20 cellular contexts compared by ENCODE assay signal in the genomic region with DNA sequence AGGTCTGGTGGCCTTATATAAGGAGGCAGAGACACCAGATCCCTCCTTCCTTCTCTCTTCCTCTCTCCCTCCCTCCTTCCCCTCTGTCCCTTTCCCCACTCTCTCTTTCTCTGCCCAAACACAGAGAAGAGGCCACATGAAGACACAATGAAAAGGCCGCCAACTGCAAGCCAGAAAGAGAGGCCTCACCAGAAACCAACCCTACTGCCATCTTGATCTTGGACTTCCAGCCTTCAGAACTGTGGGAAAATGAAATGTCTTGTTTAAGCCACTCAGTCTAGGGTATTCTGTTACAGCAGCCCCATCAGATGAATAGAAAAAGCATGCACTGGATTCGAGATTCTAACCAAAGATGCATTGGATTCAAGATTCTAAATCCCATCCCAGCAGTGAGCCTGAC.
DNase-seq lines count a peak whose midpoint lies in the region; ATAC-seq and TF ChIP-seq lines count a peak whose summit lies in the region.
"Had no signal": no experiment of that assay in that cellular context is flagged by ENCODE, and none has a peak within 500 bp of the region (broad histone marks: within the 10 kb centered on the region; RNA-seq: fewer than 3 reads in every experiment).

No MANE protein-coding gene starts in this region.

- no peak for ATAC-seq in stimulated activated naive CD8-positive, alpha-beta T cell treated with anti-CD3 and anti-CD28 coated beads, Interleukin-15, Interleukin-2, amounts not matched to agents 100 U/mL and 50 U/mL, for 24 hours
- ATAC-seq in natural killer cell treated with Interleukin-12 subunit alpha and Interleukin-12 subunit beta and Interleukin-15 and Interleukin-18, amount 100 ng/mL, for 72 hours: no peak
- ATAC-seq in HG03025 (IDR thresholded peaks at IDR 0.05; ENCODE audit: low FRiP score, unreplicated experiment): no peak

- TF ChIP-seq POLR2A in tibial nerve (IDR thresholded peaks at IDR 0.05): no peak

- H3K4me3 Mint-ChIP-seq in T-helper 1 cell treated with Interleukin-12 subunit alpha and Interleukin-12 subunit beta and Interleukin-4 antibody, amounts not matched to agents 30 μg/mL and 1 μg/mL, for 36 hours: no peak overlapping the region
- H3K4me3 Mint-ChIP-seq in stimulated activated naive CD8-positive, alpha-beta T cell treated with anti-CD3 and anti-CD28 coated beads, Interleukin-15, Interleukin-2, amounts not matched to agents 100 ng/mL and 50 ng/mL, for 24 hours: no peak overlapping the region
- H3K4me3 Mint-ChIP-seq in natural killer cell treated with Interleukin-12 subunit alpha and Interleukin-12 subunit beta and Interleukin-15 and Interleukin-18, amount 100 ng/mL, for 72 hours: no peak overlapping the region

- peaks cover 52% of the 10 kb centered on the region for H3K4me1 Mint-ChIP-seq in T-helper 1 cell treated with Interleukin-12 subunit alpha and Interleukin-12 subunit beta and Interleukin-4 antibody, amounts not matched to agents 30 μg/mL and 1 μg/mL, for 36 hours (ENCODE audit: low read depth)
- peaks cover 69% of the 10 kb centered on the region for H3K4me1 Mint-ChIP-seq in stimulated activated naive CD8-positive, alpha-beta T cell treated with anti-CD3 and anti-CD28 coated beads, Interleukin-15, Interleukin-2, amounts not matched to agents 100 ng/mL and 50 ng/mL, for 24 hours (ENCODE audit: low read depth)
- peaks cover 54 to 57% of the 10 kb centered on the region in 2 donors for H3K4me1 Mint-ChIP-seq in natural killer cell treated with Interleukin-12 subunit alpha and Interleukin-12 subunit beta and Interleukin-15 and Interleukin-18, amount 100 ng/mL, for 72 hours (ENCODE audit: low read depth in 2 of 2)

- H3K27me3 Mint-ChIP-seq in T-helper 1 cell treated with Interleukin-12 subunit alpha and Interleukin-12 subunit beta and Interleukin-4 antibody, amounts not matched to agents 30 μg/mL and 1 μg/mL, for 36 hours (ENCODE audit: low read depth): no peaks in the 10 kb centered on the region
- H3K27me3 Mint-ChIP-seq in stimulated activated naive CD8-positive, alpha-beta T cell treated with anti-CD3 and anti-CD28 coated beads, Interleukin-15, Interleukin-2, amounts not matched to agents 100 ng/mL and 50 ng/mL, for 24 hours: no peaks in the 10 kb centered on the region
- H3K27me3 Mint-ChIP-seq in natural killer cell treated with Interleukin-12 subunit alpha and Interleukin-12 subunit beta and Interleukin-15 and Interleukin-18, amount 100 ng/mL, for 72 hours: peaks cover 0 to 2% of the 10 kb centered on the region in 2 donors
- H3K27me3 Mint-ChIP-seq: CD8-positive, alpha-beta memory T cell had no signal

- H3K79me1 ChIP-seq in mesendoderm (ENCODE audit: low read length): peaks cover 4% of the 10 kb centered on the region

- DNase-seq in T-helper 1 cell (no peak), mesendoderm (no peak), tibial nerve (ENCODE audit: low spot score in 2 of 2) (no peak)
- no peak for DNase-seq in stimulated activated naive CD8-positive, alpha-beta T cell treated with anti-CD3 and anti-CD28 coated beads, Interleukin-15, Interleukin-2, amounts not matched to agents 100 U/mL and 50 U/mL, for 24 hours
- DNase-seq in natural killer cell treated with Interleukin-12 subunit alpha and Interleukin-12 subunit beta and Interleukin-15 and Interleukin-18, amount 100 ng/mL, for 72 hours (ENCODE audit: low spot score): no peak
- DNase-seq: CD8-positive, alpha-beta memory T cell; DMS79; H7; IMR-90; Karpas-422; NCI-H1417 treated with DMSO at 0.1 percent for 48 hours; NCI-H1930; NCI-H2171 treated with DMSO at 0.1 percent for 48 hours; NCI-H446 treated with DMSO at 0.1 percent for 48 hours; NK-92 treated with Interleukin-12 subunit alpha and Interleukin-12 subunit beta, amount 100 ng/mL, for 24 hours; OCI-M1 had no signal

- H3K23ac ChIP-seq in mesendoderm (ENCODE audit: low read length): no peak overlapping the region

- H4K5ac ChIP-seq in mesendoderm (ENCODE audit: low read length): no peak overlapping the region

- H3K79me2 ChIP-seq in mesendoderm (ENCODE audit: control insufficient read depth, insufficient read depth, low read length): peaks cover 3% of the 10 kb centered on the region

- no peak for TF ChIP-seq CTCF in tibial nerve (IDR thresholded peaks at IDR 0.05)

- no peak overlapping the region for H3K4ac ChIP-seq in mesendoderm (ENCODE audit: low read depth, low read length)

- H3K9me3 Mint-ChIP-seq in T-helper 1 cell treated with Interleukin-12 subunit alpha and Interleukin-12 subunit beta and Interleukin-4 antibody, amounts not matched to agents 30 μg/mL and 1 μg/mL, for 36 hours: peaks cover 7% of the 10 kb centered on the region
- H3K9me3 Mint-ChIP-seq in stimulated activated naive CD8-positive, alpha-beta T cell treated with anti-CD3 and anti-CD28 coated beads, Interleukin-15, Interleukin-2, amounts not matched to agents 100 ng/mL and 50 ng/mL, for 24 hours: peaks cover 4% of the 10 kb centered on the region
- peaks cover 4% of the 10 kb centered on the region for H3K9me3 Mint-ChIP-seq in natural killer cell treated with Interleukin-12 subunit alpha and Interleukin-12 subunit beta and Interleukin-15 and Interleukin-18, amount 100 ng/mL, for 72 hours
- H3K9me3 Mint-ChIP-seq: CD8-positive, alpha-beta memory T cell had no signal

- H2BK15ac ChIP-seq in mesendoderm (replicated peaks; ENCODE audit: low read depth): no peak overlapping the region

- no peaks in the 10 kb centered on the region for H3K9me3 ChIP-seq in tibial nerve

- no peak overlapping the region for H2BK120ac ChIP-seq in mesendoderm (ENCODE audit: low read depth, low read length)

- H3K27me3 ChIP-seq in mesendoderm (ENCODE audit: insufficient read depth, low read length, poor library complexity) (no peaks in the 10 kb centered on the region), tibial nerve (no peaks in the 10 kb centered on the region)

- H3K9ac ChIP-seq in mesendoderm (ENCODE audit: low read length): no peak overlapping the region

- H3K27ac Mint-ChIP-seq in T-helper 1 cell treated with Interleukin-12 subunit alpha and Interleukin-12 subunit beta and Interleukin-4 antibody, amounts not matched to agents 30 μg/mL and 1 μg/mL, for 36 hours: peak overlapping the region; percentile 97
- H3K27ac Mint-ChIP-seq in stimulated activated naive CD8-positive, alpha-beta T cell treated with anti-CD3 and anti-CD28 coated beads, Interleukin-15, Interleukin-2, amounts not matched to agents 100 ng/mL and 50 ng/mL, for 24 hours: peak overlapping the region; percentile 77
- H3K27ac Mint-ChIP-seq in natural killer cell treated with Interleukin-12 subunit alpha and Interleukin-12 subunit beta and Interleukin-15 and Interleukin-18, amount 100 ng/mL, for 72 hours: peak overlapping the region; percentile 90 to 98

- no peak overlapping the region for H3K27ac ChIP-seq in mesendoderm (ENCODE audit: low read depth, low read length)
- H3K27ac ChIP-seq in tibial nerve: no peak overlapping the region
- H3K27ac ChIP-seq: 22Rv1 had no signal

- H2BK5ac ChIP-seq in mesendoderm (ENCODE audit: low read length): no peak overlapping the region

- H3K36me3 Mint-ChIP-seq in T-helper 1 cell treated with Interleukin-12 subunit alpha and Interleukin-12 subunit beta and Interleukin-4 antibody, amounts not matched to agents 30 μg/mL and 1 μg/mL, for 36 hours (ENCODE audit: low read depth): peaks cover 28% of the 10 kb centered on the region
- H3K36me3 Mint-ChIP-seq in stimulated activated naive CD8-positive, alpha-beta T cell treated with anti-CD3 and anti-CD28 coated beads, Interleukin-15, Interleukin-2, amounts not matched to agents 100 ng/mL and 50 ng/mL, for 24 hours (ENCODE audit: low read depth): peaks cover 16% of the 10 kb centered on the region
- H3K36me3 Mint-ChIP-seq in natural killer cell treated with Interleukin-12 subunit alpha and Interleukin-12 subunit beta and Interleukin-15 and Interleukin-18, amount 100 ng/mL, for 72 hours: peaks cover 23% of the 10 kb centered on the region

- no peak overlapping the region for H3K18ac ChIP-seq in mesendoderm (ENCODE audit: low read length)

- H3K4me3 ChIP-seq in mesendoderm (ENCODE audit: low read length) (no peak overlapping the region), tibial nerve (no peak overlapping the region)

- H3K4me1 ChIP-seq in mesendoderm (ENCODE audit: control insufficient read depth, low read depth, low read length) (peaks cover 4% of the 10 kb centered on the region), tibial nerve (peaks cover 0 to 26% (median 9%) of the 10 kb centered on the region in 4 donors)

- WGBS in mesendoderm (ENCODE audit: extremely low coverage, insufficient coverage, low lambda C conversion rate): no CpG with 5 or more reads among the region's 2 CpGs
- WGBS in tibial nerve, 2 donors: 100% methylated on average over 2 of the region's 2 CpGs

- H3K36me3 ChIP-seq in mesendoderm (ENCODE audit: control insufficient read depth, insufficient read depth, low read length) (no peaks in the 10 kb centered on the region), tibial nerve (no peaks in the 10 kb centered on the region)

- H4K8ac ChIP-seq in mesendoderm (ENCODE audit: low read depth, low read length): no peak overlapping the region

- H3K4me2 ChIP-seq in mesendoderm (ENCODE audit: low read length): no peak overlapping the region

- H3K56ac ChIP-seq in mesendoderm (ENCODE audit: low read length): no peak overlapping the region

- no peak overlapping the region for H2AK5ac ChIP-seq in mesendoderm (ENCODE audit: low read length)

- no peak for TF ChIP-seq EP300 in tibial nerve (IDR thresholded peaks at IDR 0.05)
